In the genomic region with DNA sequence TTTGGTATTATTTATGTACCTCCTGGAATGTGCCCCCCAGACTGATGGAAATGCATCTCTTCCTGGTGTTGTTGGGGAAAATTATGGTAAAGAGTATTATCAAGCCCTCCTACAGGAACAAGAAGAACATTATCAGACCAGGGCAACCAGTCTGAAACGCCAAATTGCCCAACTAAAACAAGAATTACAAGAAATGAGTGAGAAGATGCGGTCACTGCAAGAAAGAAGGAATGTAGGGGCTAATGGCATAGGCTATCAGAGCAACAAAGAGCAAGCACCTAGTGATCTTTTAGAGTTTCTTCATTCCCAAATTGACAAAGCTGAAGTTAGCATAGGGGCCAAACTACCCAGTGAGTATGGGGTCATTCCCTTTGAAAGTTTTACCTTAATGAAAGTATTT, we compare ENCODE assay signal across 22 cellular contexts. TPM values are rescaled to one million over a fixed set of nuclear protein-coding genes. Genes with fewer than 3 reads are reported as not detected.
DNase-seq lines count a peak whose midpoint lies in the region; ATAC-seq, FAIRE-seq and TF ChIP-seq lines count a peak whose summit lies in the region.
"Had no signal": no experiment of that assay in that cellular context is flagged by ENCODE, and none has a peak within 500 bp of the region (broad histone marks: within the 10 kb centered on the region; RNA-seq: fewer than 3 reads in every experiment).

No MANE protein-coding gene starts in this region.

- H3K27ac ChIP-seq in HCT116 (ENCODE audit: low read depth, low read length) (no peak overlapping the region), mammary epithelial cell (ENCODE audit: insufficient read depth, low read depth, low read length) (no peak overlapping the region), smooth muscle cell (ENCODE audit: low read depth) (no peak overlapping the region), HepG2 (ENCODE audit: extremely low read length, insufficient read depth, low read length) (no peak overlapping the region)

- H3K36me3 Mint-ChIP-seq in activated naive CD8-positive, alpha-beta T cell = peaks cover 5% of the 10 kb centered on the region
- H3K36me3 Mint-ChIP-seq in activated naive CD8-positive, alpha-beta T cell treated with anti-CD3 and anti-CD28 coated beads, Interleukin-2, amount 50 U/mL, for 24 hours (ENCODE audit: low read depth) = peaks cover 14% of the 10 kb centered on the region

- no peak for ATAC-seq in activated naive CD8-positive, alpha-beta T cell treated with anti-CD3 and anti-CD28 coated beads, Interleukin-2, amount 50 U/mL, for 24 hours
- no peak for ATAC-seq in HCT116
- no peak for ATAC-seq in HepG2
- ATAC-seq: CD8-positive, alpha-beta T cell had no signal

- H3K9ac ChIP-seq in HCT116 (ENCODE audit: low read length) = no peak overlapping the region
- H3K9ac ChIP-seq in mammary epithelial cell (ENCODE audit: insufficient read depth, low read length) = no peak overlapping the region
- no peak overlapping the region for H3K9ac ChIP-seq in smooth muscle cell (ENCODE audit: low read depth)
- no peak overlapping the region for H3K9ac ChIP-seq in HepG2 (ENCODE audit: insufficient read depth, low read depth, low read length)

- no peak for TF ChIP-seq CTCF in HCT116 (IDR thresholded peaks at IDR 0.05 in 2 of 3, conservative IDR thresholded peaks at IDR 0.05 in 1 of 3; ENCODE audit: borderline replicate concordance in 1 of 3, insufficient read depth in 1 of 3, low read depth in 2 of 3, low read length in 2 of 3)
- no peak for TF ChIP-seq CTCF in mammary epithelial cell (conservative IDR thresholded peaks at IDR 0.05 in 1 of 2, IDR thresholded peaks at IDR 0.05 in 1 of 2; ENCODE audit: extremely low read depth in 1 of 2, insufficient read depth in 1 of 2, low read depth in 1 of 2, low read length in 2 of 2)
- no peak for TF ChIP-seq CTCF in smooth muscle cell (IDR thresholded peaks at IDR 0.05; ENCODE audit: borderline replicate concordance, insufficient read depth, poor library complexity, severe bottlenecking)
- no peak for TF ChIP-seq CTCF in HepG2 (CRISPR knock-in tag; IDR thresholded peaks at IDR 0.05)

- no peak for TF ChIP-seq RAD21 in HCT116 (IDR thresholded peaks at IDR 0.05; ENCODE audit: low read depth)
- no peak for TF ChIP-seq RAD21 in HepG2 (CRISPR knock-in tag; IDR thresholded peaks at IDR 0.05)

- in situ Hi-C loops in mammary epithelial cell (cut with MboI; ENCODE audit: low sequenced_read_pairs in 2 of 2) = no loop called here
- in situ Hi-C loops in HepG2 (cut with HindIII; ENCODE audit: extremely low pct_ligation_motif_present, low pct_unique_long_range_greater_than_20kb) = no loop called here

- peaks cover 72% of the 10 kb centered on the region for H3K4me1 Mint-ChIP-seq in activated naive CD8-positive, alpha-beta T cell (ENCODE audit: low read depth)
- H3K4me1 Mint-ChIP-seq in activated naive CD8-positive, alpha-beta T cell treated with anti-CD3 and anti-CD28 coated beads, Interleukin-2, amount 50 U/mL, for 24 hours = peaks cover 65% of the 10 kb centered on the region

- no peaks in the 10 kb centered on the region for H3K27me3 Mint-ChIP-seq in activated naive CD8-positive, alpha-beta T cell
- H3K27me3 Mint-ChIP-seq in activated naive CD8-positive, alpha-beta T cell treated with anti-CD3 and anti-CD28 coated beads, Interleukin-2, amount 50 U/mL, for 24 hours = no peaks in the 10 kb centered on the region
- H3K27me3 Mint-ChIP-seq: B cell had no signal

- no peak for DNase-seq in activated naive CD8-positive, alpha-beta T cell treated with anti-CD3 and anti-CD28 coated beads, Interleukin-2, amount 50 U/mL, for 24 hours
- DNase-seq in HCT116 (ENCODE audit: low read depth, low spot score) (no peak), mammary epithelial cell (no peak), smooth muscle cell (lab: John Stamatoyannopoulos, UW; ENCODE audit: unreplicated experiment) (no peak), HepG2 (ENCODE audit: low spot score) (no peak), AG08395 (ENCODE audit: low spot score) (no peak)
- no peak for DNase-seq in effector CD4-positive, alpha-beta T cell
- DNase-seq: 8988T; ACHN; C1 segment of cervical spinal cord; CD8-positive, alpha-beta T cell; COR-L47; DMS153; DMS79 treated with DMSO at 0.1 percent for 48 hours; EL; HFFc6 had no signal

- TF ChIP-seq EP300 in HepG2 (IDR thresholded peaks at IDR 0.05; ENCODE audit: low read depth in 2 of 2, low read length in 2 of 2) (no peak), HepG2 (CRISPR knock-in tag; IDR thresholded peaks at IDR 0.05; ENCODE audit: borderline replicate concordance) (no peak)

- no peak for FAIRE-seq in HepG2 (lab: Jason Lieb, UNC)
- FAIRE-seq: D721Med, GM12891, H1 had no signal

- H2AFZ ChIP-seq in HCT116 (ENCODE audit: low read depth, low read length, poor library complexity, severe bottlenecking) (no peak overlapping the region), mammary epithelial cell (ENCODE audit: low read depth, low read length) (no peak overlapping the region), smooth muscle cell (ENCODE audit: low read depth) (no peak overlapping the region), HepG2 (ENCODE audit: low read length) (no peak overlapping the region)

- no peaks in the 10 kb centered on the region for H3F3A ChIP-seq in smooth muscle cell (ENCODE audit: low read depth)

- no peak overlapping the region for H3K4me3 ChIP-seq in HCT116 (replicated peaks in 1 of 2; ENCODE audit: low read depth in 1 of 2, low read length in 2 of 2)
- H3K4me3 ChIP-seq in mammary epithelial cell (replicated peaks in 1 of 3; ENCODE audit: insufficient read depth in 1 of 3, low read depth in 2 of 3, low read length in 3 of 3) = no peak overlapping the region
- no peak overlapping the region for H3K4me3 ChIP-seq in smooth muscle cell
- no peak overlapping the region for H3K4me3 ChIP-seq in HepG2 (replicated peaks in 1 of 3; ENCODE audit: insufficient read depth in 1 of 3, low read depth in 2 of 3, low read length in 3 of 3)
- H3K4me3 ChIP-seq: HAP-1 had no signal

- H3K36me3 ChIP-seq in HCT116 (ENCODE audit: control insufficient read depth in 1 of 2, insufficient read depth in 2 of 2, low read length in 2 of 2) (no peaks in the 10 kb centered on the region), mammary epithelial cell (ENCODE audit: insufficient read depth, low read length) (no peaks in the 10 kb centered on the region), smooth muscle cell (ENCODE audit: low read depth) (no peaks in the 10 kb centered on the region), HepG2 (replicated peaks in 1 of 2; ENCODE audit: control insufficient read depth in 1 of 2, insufficient read depth in 2 of 2, low read length in 2 of 2) (no peaks in the 10 kb centered on the region)
- H3K36me3 ChIP-seq: HAP-1 had no signal

- WGBS in mammary epithelial cell (ENCODE audit: low coverage, missing lambda C conversion rate) = 100% methylated on average over 2 of the region's 2 CpGs
- 83% methylated on average over 2 of the region's 2 CpGs for WGBS in smooth muscle cell (ENCODE audit: low lambda C conversion rate)
- WGBS in HepG2 (ENCODE audit: low lambda C conversion rate) = 93% methylated on average over 2 of the region's 2 CpGs

- intact Hi-C loops in HCT116 (cut with micrococcal nuclease) = no loop called here
- intact Hi-C loops in mammary epithelial cell (cut with micrococcal nuclease) = no loop called here
- intact Hi-C loops in HepG2 (cut with micrococcal nuclease; ENCODE audit: unreplicated experiment) = no loop called here

- CTCF ChIA-PET in HCT116 (lab: Charles Lee) = interaction anchor here (0.7 to 1.4 kb wide), 2 partner anchors 15 to 50 kb away, joined by 3 to 4 read pairs; no protein-coding TSS in a partner anchor
- CTCF ChIA-PET in mammary epithelial cell (lab: Charles Lee; ENCODE audit: low non-redundant PET) = interaction anchor here (0.7 kb wide), 1 partner anchor 319 kb away, joined by 4 read pairs; no protein-coding TSS in a partner anchor
- CTCF ChIA-PET in HepG2 (lab: Yijun Ruan, JAX; ENCODE audit: low intra/inter-chr PET ratio, low total read pairs) = no interaction called here

- no peak overlapping the region for H3K4me2 ChIP-seq in HCT116 (ENCODE audit: low read length)
- no peak overlapping the region for H3K4me2 ChIP-seq in mammary epithelial cell (ENCODE audit: insufficient read depth, low read depth, low read length)
- peak overlapping the region; percentile 20 for H3K4me2 ChIP-seq in smooth muscle cell
- no peak overlapping the region for H3K4me2 ChIP-seq in HepG2 (ENCODE audit: low read depth, low read length)

- H3K79me2 ChIP-seq in HCT116 (ENCODE audit: insufficient read depth, low read length) (peaks cover 29% of the 10 kb centered on the region; the same call in 1 of the 2 replicates), mammary epithelial cell (ENCODE audit: insufficient read depth, low read length) (peaks cover 80% of the 10 kb centered on the region), smooth muscle cell (ENCODE audit: low read depth) (peaks cover 91% of the 10 kb centered on the region), HepG2 (ENCODE audit: insufficient read depth, low read length) (peaks cover 4% of the 10 kb centered on the region)

- no peaks in the 10 kb centered on the region for H3K9me3 Mint-ChIP-seq in activated naive CD8-positive, alpha-beta T cell (ENCODE audit: low read depth)
- no peaks in the 10 kb centered on the region for H3K9me3 Mint-ChIP-seq in activated naive CD8-positive, alpha-beta T cell treated with anti-CD3 and anti-CD28 coated beads, Interleukin-2, amount 50 U/mL, for 24 hours
- H3K9me3 Mint-ChIP-seq: CD8-positive, alpha-beta T cell; HFFc6 had no signal

- peak overlapping the region; percentile 50 for H3K27ac Mint-ChIP-seq in activated naive CD8-positive, alpha-beta T cell
- no peak overlapping the region for H3K27ac Mint-ChIP-seq in activated naive CD8-positive, alpha-beta T cell treated with anti-CD3 and anti-CD28 coated beads, Interleukin-2, amount 50 U/mL, for 24 hours
- H3K27ac Mint-ChIP-seq: B cell; CD8-positive, alpha-beta T cell; HFFc6 had no signal

- POLR2A ChIA-PET in HCT116 (lab: Charles Lee) (no interaction called here), HepG2 (lab: Yijun Ruan, JAX) (no interaction called here)

- H3K4me1 ChIP-seq in HCT116 (ENCODE audit: control insufficient read depth in 1 of 2, insufficient read depth in 2 of 2, low read length in 2 of 2) (no peaks in the 10 kb centered on the region), mammary epithelial cell (ENCODE audit: insufficient read depth, low read length) (peaks cover 5% of the 10 kb centered on the region), smooth muscle cell (ENCODE audit: low read depth) (peaks cover 17% of the 10 kb centered on the region), HepG2 (ENCODE audit: insufficient read depth, low read length) (no peaks in the 10 kb centered on the region)

- H3K27me3 ChIP-seq in HCT116 (ENCODE audit: insufficient read depth, low read length) (no peaks in the 10 kb centered on the region), mammary epithelial cell (ENCODE audit: insufficient read depth, low read length) (no peaks in the 10 kb centered on the region), smooth muscle cell (ENCODE audit: low read depth) (no peaks in the 10 kb centered on the region), HepG2 (ENCODE audit: control insufficient read depth in 1 of 2, insufficient read depth in 2 of 2, low read length in 2 of 2) (no peaks in the 10 kb centered on the region)

- H3K9me2 ChIP-seq in HCT116 (ENCODE audit: insufficient read depth) = no peaks in the 10 kb centered on the region

- no peaks in the 10 kb centered on the region for H3K9me3 ChIP-seq in HCT116 (ENCODE audit: control insufficient read depth in 1 of 2, insufficient read depth in 1 of 2, low read depth in 1 of 2, low read length in 2 of 2)
- H3K9me3 ChIP-seq in mammary epithelial cell (replicated peaks; ENCODE audit: insufficient read depth, low read length) = no peaks in the 10 kb centered on the region
- H3K9me3 ChIP-seq in smooth muscle cell (replicated peaks; ENCODE audit: low read depth) = no peaks in the 10 kb centered on the region
- no peaks in the 10 kb centered on the region for H3K9me3 ChIP-seq in HepG2 (ENCODE audit: low read length)
- H3K9me3 ChIP-seq: HAP-1 had no signal

- no peaks in the 10 kb centered on the region for H4K20me1 ChIP-seq in HCT116 (ENCODE audit: insufficient read depth)
- no peaks in the 10 kb centered on the region for H4K20me1 ChIP-seq in mammary epithelial cell (ENCODE audit: insufficient read depth, low read length)
- peaks cover 100% of the 10 kb centered on the region for H4K20me1 ChIP-seq in smooth muscle cell (ENCODE audit: low read depth)
- no peaks in the 10 kb centered on the region; the same call in 1 of the 2 replicates for H4K20me1 ChIP-seq in HepG2 (ENCODE audit: insufficient read depth, low read length)

- TSS peak; percentile 26 for BruUV-seq in HCT116 (replicated peaks; lab: Mats Ljungman, UMichigan)
- BruUV-seq in mammary epithelial cell (replicated peaks; lab: Mats Ljungman, UMichigan) = TSS peak; percentile 65
- BruUV-seq in HepG2 (replicated peaks; lab: Mats Ljungman, UMichigan) = no TSS peak

- RAD21 ChIA-PET in HCT116 (lab: Charles Lee; ENCODE audit: low non-redundant PET in 1 of 2, low total read pairs in 2 of 2, uncharacterized antibody in 2 of 2, unreplicated experiment in 2 of 2) = no interaction called here

- H3K4me3 Mint-ChIP-seq in activated naive CD8-positive, alpha-beta T cell = no peak overlapping the region
- H3K4me3 Mint-ChIP-seq in activated naive CD8-positive, alpha-beta T cell treated with anti-CD3 and anti-CD28 coated beads, Interleukin-2, amount 50 U/mL, for 24 hours = no peak overlapping the region
- H3K4me3 Mint-ChIP-seq: B cell; CD8-positive, alpha-beta T cell; HFFc6 had no signal

- TF ChIP-seq POLR2A in HCT116 (IDR thresholded peaks at IDR 0.05; ENCODE audit: borderline replicate concordance, extremely low read depth, insufficient read depth, insufficient read length) = no peak
- TF ChIP-seq POLR2A in HepG2 (IDR thresholded peaks at IDR 0.05; ENCODE audit: insufficient read depth in 1 of 2, low read depth in 2 of 2, low read length in 2 of 2) = no peak

- dilution Hi-C loops in mammary epithelial cell (cut with HindIII; ENCODE audit: low sequenced_read_pairs) = no loop called here

RNA-seq across cellular contexts. Expression of a gene that starts 17.0 kb away (rescaled TPM):
- total RNA-seq in HCT116 (2021; ENCODE audit: unreplicated experiment) = 9.9 TPM
- 3.7 and 5.1 TPM in 2 replicates for polyA plus RNA-seq in HCT116 (2012)
- total RNA-seq in mammary epithelial cell = 10 to 100 TPM; 13.8 to 24.5 TPM
- polyA plus RNA-seq in mammary epithelial cell = 8.5 TPM
- 12.6 TPM for polyA minus RNA-seq in mammary epithelial cell
- total RNA-seq in smooth muscle cell = 40.4 and 43.2 TPM in 2 replicates
- 29.1 and 35.6 TPM in 2 replicates for polyA plus RNA-seq in smooth muscle cell
- total RNA-seq in HepG2 (2016; rRNA removed; fragmentation: Illumina TruSeq; extraction: Trizol) = 3.3 and 3.6 TPM in 2 replicates
- total RNA-seq in HepG2 (2016; cell fraction: cytosol; rRNA removed; fragmentation: Illumina TruSeq; extraction: Trizol; ENCODE audit: low read depth) = 9.3 and 11.5 TPM in 2 replicates
- total RNA-seq in HepG2 (2016; cell fraction: insoluble cytoplasmic fraction; rRNA removed; fragmentation: Illumina TruSeq; extraction: Trizol) = 3.5 and 3.7 TPM in 2 replicates
- 9.4 and 11.4 TPM in 2 replicates for total RNA-seq in HepG2 (2016; cell fraction: membrane; rRNA removed; fragmentation: Illumina TruSeq; extraction: Trizol)
- 4.3 and 4.5 TPM in 2 replicates for total RNA-seq in HepG2 (2016; cell fraction: nucleus; rRNA removed; fragmentation: Illumina TruSeq; extraction: Trizol)
- 7.1 and 8.2 TPM in 2 replicates for polyA plus RNA-seq in HepG2 (2011; rRNA removed)
- 3.4 and 6.9 TPM in 2 replicates for polyA plus RNA-seq in HepG2 (2011; cell fraction: cytosol; rRNA removed)
- polyA plus RNA-seq in HepG2 (2011; cell fraction: nucleus; rRNA removed) = 5.3 and 8.7 TPM in 2 replicates
- 5.8 and 10.3 TPM in 2 replicates for polyA plus RNA-seq in HepG2 (2012)
- polyA plus RNA-seq in HepG2 (2016; cell fraction: cytosol; fragmentation: Illumina TruSeq; extraction: Trizol; ENCODE audit: low read depth) = 1.3 and 1.5 TPM in 2 replicates
- 5.7 TPM in 2 replicates for polyA plus RNA-seq in HepG2 (2016; cell fraction: insoluble cytoplasmic fraction; fragmentation: Illumina TruSeq; extraction: Trizol; ENCODE audit: low read depth)
- polyA plus RNA-seq in HepG2 (2016; cell fraction: membrane; fragmentation: Illumina TruSeq; extraction: Trizol; ENCODE audit: low read depth) = 3.9 and 4.4 TPM in 2 replicates
- polyA plus RNA-seq in HepG2 (2016; cell fraction: nucleus; fragmentation: Illumina TruSeq; extraction: Trizol; ENCODE audit: insufficient read depth, low read depth) = 10.6 and 11.0 TPM in 2 replicates
- polyA minus RNA-seq in HepG2 (2011; rRNA and poly(A)+ RNA removed; ENCODE audit: low replicate concordance) = 3.1 and 4.4 TPM in 2 replicates
- polyA minus RNA-seq in HepG2 (2011; cell fraction: cytosol; rRNA and poly(A)+ RNA removed) = 5.9 and 8.1 TPM in 2 replicates
- polyA minus RNA-seq in HepG2 (2011; cell fraction: nucleus; rRNA and poly(A)+ RNA removed) = 8.2 and 10.3 TPM in 2 replicates
